ENCODE assay signal across 8 cellular contexts in genomic region chr2:179936654-179937053, GRCh38.
A peak's percentile ranks its signal among the peaks of the same experiment; 100 is the strongest.
DNase-seq lines count a peak whose midpoint lies in the region; ATAC-seq, FAIRE-seq and TF ChIP-seq lines count a peak whose summit lies in the region.

No MANE protein-coding gene starts in this region.

- H3K4me3 ChIP-seq in left ventricle myocardium inferior (no peak overlapping the region), MM.1S (ENCODE audit: low read length) (no peak overlapping the region), K562 (no peak overlapping the region), osteoblast (ENCODE audit: insufficient read depth, low read length) (no peak overlapping the region)

- FAIRE-seq in K562 (lab: Jason Lieb, UNC), result peak; percentile 71

- H3K27me3 ChIP-seq in left ventricle myocardium inferior (ENCODE audit: low read depth) (no peaks in the 10 kb centered on the region), MM.1S (replicated peaks; ENCODE audit: insufficient read depth, low read length) (no peaks in the 10 kb centered on the region), K562 (ENCODE audit: control insufficient read depth in 2 of 2, insufficient read depth in 2 of 2, low read length in 2 of 2) (no peaks in the 10 kb centered on the region), osteoblast (ENCODE audit: insufficient read depth, low read length) (no peaks in the 10 kb centered on the region)

- no peaks in the 10 kb centered on the region for H3K4me1 ChIP-seq in left ventricle myocardium inferior
- peaks cover 32% of the 10 kb centered on the region for H3K4me1 ChIP-seq in MM.1S (ENCODE audit: low read length)
- no peaks in the 10 kb centered on the region for H3K4me1 ChIP-seq in K562 (replicated peaks in 1 of 2; ENCODE audit: control insufficient read depth in 2 of 2, insufficient read depth in 2 of 2, low read length in 2 of 2)
- H3K4me1 ChIP-seq in osteoblast (ENCODE audit: insufficient read depth, low read length), result no peaks in the 10 kb centered on the region

- no peak overlapping the region for H2AFZ ChIP-seq in MM.1S (ENCODE audit: low read length)
- no peak overlapping the region for H2AFZ ChIP-seq in K562 (ENCODE audit: low read depth, low read length)
- H2AFZ ChIP-seq in osteoblast (ENCODE audit: low read length), result no peak overlapping the region

- intact Hi-C loops in left ventricle myocardium inferior (cut with micrococcal nuclease) (no loop called here), left cardiac atrium (cut with DNase I) (no loop called here), K562 (cut with micrococcal nuclease) (loop anchor here (5.0 kb wide), 2 partner anchors 94 to 141 kb away; no protein-coding TSS in a partner anchor)

- TF ChIP-seq EP300 in K562 (IDR thresholded peaks at IDR 0.05; ENCODE audit: low read length), result no peak

- WGBS in K562 (ENCODE audit: insufficient coverage, low coverage, missing lambda C conversion rate), result 6% methylated on average over 3 of the region's 3 CpGs

- H3F3A ChIP-seq in MM.1S (ENCODE audit: insufficient read depth, low read length), result no peaks in the 10 kb centered on the region

- POLR2A ChIA-PET in K562 (lab: Yijun Ruan, JAX), result interaction anchor here (1.5 kb wide), 1 partner anchor 25 kb away, joined by 3 read pairs; no protein-coding TSS in a partner anchor

- no peak for TF ChIP-seq POLR2A in K562 (conservative IDR thresholded peaks at IDR 0.05)

- H3K9me1 ChIP-seq in K562 (ENCODE audit: control insufficient read depth, insufficient read depth, low read length), result no peaks in the 10 kb centered on the region

- H4K20me1 ChIP-seq in MM.1S (ENCODE audit: insufficient read depth, low read length) (no peaks in the 10 kb centered on the region), K562 (replicated peaks; ENCODE audit: control insufficient read depth, insufficient read depth, low read length) (no peaks in the 10 kb centered on the region), osteoblast (ENCODE audit: insufficient read depth, low read length) (no peaks in the 10 kb centered on the region)

- TF ChIP-seq CTCF in left ventricle myocardium inferior (IDR thresholded peaks at IDR 0.05; ENCODE audit: borderline replicate concordance) (peak; percentile 43), MM.1S (IDR thresholded peaks at IDR 0.05; ENCODE audit: low read length) (peak; percentile 44), K562 (IDR thresholded peaks at IDR 0.05 in 2 of 3, conservative IDR thresholded peaks at IDR 0.05 in 1 of 3; ENCODE audit: insufficient read depth in 2 of 3, low read depth in 1 of 3, low read length in 3 of 3) (peak; percentile 61 to 67 (median 65)), osteoblast (IDR thresholded peaks at IDR 0.05; ENCODE audit: extremely low read depth, low read depth, low read length) (peak; percentile 49)

- H3K27ac ChIP-seq in left ventricle myocardium inferior (replicated peaks), result no peak overlapping the region
- H3K27ac ChIP-seq in MM.1S (ENCODE audit: low read length), result no peak overlapping the region
- no peak overlapping the region for H3K27ac ChIP-seq in K562 (ENCODE audit: extremely low read depth, low read depth, low read length)
- H3K27ac ChIP-seq in osteoblast (ENCODE audit: low read depth, low read length), result no peak overlapping the region

- DNase-seq in left ventricle myocardium inferior, result no peak
- no peak for DNase-seq in left cardiac atrium
- DNase-seq in MM.1S, result peak; percentile 35
- peak; percentile 22 to 73 (median 54) for DNase-seq in K562 (ENCODE audit: extremely low read depth in 1 of 4, low spot score in 3 of 4)
- DNase-seq in osteoblast (ENCODE audit: insufficient read length, low spot score, missing footprints), result no peak
- no peak for DNase-seq in amniotic stem cell (lab: John Stamatoyannopoulos, UW)

- no peaks in the 10 kb centered on the region for H3K9me3 ChIP-seq in left ventricle myocardium inferior (replicated peaks)
- no peaks in the 10 kb centered on the region for H3K9me3 ChIP-seq in MM.1S (replicated peaks; ENCODE audit: insufficient read depth, low read length)
- H3K9me3 ChIP-seq in K562 (replicated peaks; ENCODE audit: control insufficient read depth, insufficient read depth, low read depth, low read length), result no peaks in the 10 kb centered on the region
- H3K9me3 ChIP-seq in osteoblast (ENCODE audit: low read depth, low read length), result no peaks in the 10 kb centered on the region

- H3K36me3 ChIP-seq in left ventricle myocardium inferior (peaks cover 5% of the 10 kb centered on the region), MM.1S (replicated peaks; ENCODE audit: insufficient read depth, low read length) (no peaks in the 10 kb centered on the region), K562 (ENCODE audit: control insufficient read depth, insufficient read depth, low read length) (no peaks in the 10 kb centered on the region), osteoblast (ENCODE audit: insufficient read depth, low read length) (no peaks in the 10 kb centered on the region)

- in situ Hi-C loops in K562 (cut with MboI), result no loop called here

- no peaks in the 10 kb centered on the region for H3K9me2 ChIP-seq in MM.1S (replicated peaks; ENCODE audit: insufficient read depth, low read length)

- TF ChIP-seq RAD21 in K562 (CRISPR knock-in tag; conservative IDR thresholded peaks at IDR 0.05 in 1 of 2, IDR thresholded peaks at IDR 0.05 in 1 of 2), result peak in 1 of 2 experiments; percentile 56; a peak in 2 of 4 replicates

- H3K9ac ChIP-seq in MM.1S (ENCODE audit: low read length) (no peak overlapping the region), K562 (ENCODE audit: insufficient read depth in 1 of 2, low read depth in 2 of 2, low read length in 2 of 2) (no peak overlapping the region)

- ATAC-seq in left cardiac atrium (no peak), K562 (peak; percentile 89), HG02870 (IDR thresholded peaks at IDR 0.05; ENCODE audit: unreplicated experiment) (no peak), GM18907 (IDR thresholded peaks at IDR 0.05; ENCODE audit: unreplicated experiment) (no peak)

- CTCF ChIA-PET in K562 (lab: Yijun Ruan, JAX; ENCODE audit: low intra/inter-chr PET ratio), result interaction anchor here (0.8 kb wide), 1 partner anchor 717 kb away, joined by 3 read pairs; no protein-coding TSS in a partner anchor

- H3K4me2 ChIP-seq in MM.1S (ENCODE audit: low read depth, low read length) (no peak overlapping the region), K562 (ENCODE audit: insufficient read depth, low read length) (no peak overlapping the region), osteoblast (ENCODE audit: insufficient read depth, low read length) (no peak overlapping the region)

- H3K79me2 ChIP-seq in MM.1S (ENCODE audit: low read length) (no peaks in the 10 kb centered on the region), K562 (ENCODE audit: control insufficient read depth, insufficient read depth, low read length) (no peaks in the 10 kb centered on the region), osteoblast (ENCODE audit: insufficient read depth, low read length) (no peaks in the 10 kb centered on the region)

- BruUV-seq in K562 (replicated peaks; lab: Mats Ljungman, UMichigan), result no TSS peak

TF ChIP-seq in K562, 482 proteins besides CTCF, POLR2A, EP300 and RAD21:
- TF ChIP-seq EHMT2 (IDR thresholded peaks at IDR 0.05) (0 out of 2 replicates have a peak, but pooled peaks have one; percentile 49), CREM (IDR thresholded peaks at IDR 0.05; ENCODE audit: low read depth) (0 out of 2 replicates have a peak, but pooled peaks have one; percentile 19), SMC3 (conservative IDR thresholded peaks at IDR 0.05; ENCODE audit: insufficient read depth, low read depth, low read length) (peak; percentile 64; the same call in 1 of the 2 replicates), ZNF778 (CRISPR knock-in tag; IDR thresholded peaks at IDR 0.05) (no peak), CTCFL (IDR thresholded peaks at IDR 0.05; ENCODE audit: borderline replicate concordance, insufficient read depth, low read depth, low read length, poor library complexity, severe bottlenecking) (peak; percentile 21), SAP30 (IDR thresholded peaks at IDR 0.05; ENCODE audit: borderline replicate concordance, insufficient read depth, low read depth, low read length, poor library complexity, severe bottlenecking) (no peak)

Comparison
In these comparisons a context has a peak if more than half of its experiments do, and no peak if none do; other contexts are left out.
1. DNase-seq: peak in MM.1S (single experiment) and K562 (4 of 4); none in left ventricle myocardium inferior (single experiment), left cardiac atrium (single experiment), osteoblast (single experiment) and amniotic stem cell (single experiment).
2. Peak in every context shown above with its lines, with median percentiles within 50 percentile points of each other: CTCF ChIP-seq.